Comparison of ENCODE assay signal across 1 cellular context in genomic region chr7:76226878-76227423, GRCh38. TPM values are rescaled to one million over a fixed set of nuclear protein-coding genes. Genes with fewer than 3 reads are reported as not detected.
"Had no signal": no experiment of that assay in that cellular context is flagged by ENCODE, and none has a peak within 500 bp of the region (broad histone marks: within the 10 kb centered on the region; RNA-seq: fewer than 3 reads in every experiment).

No MANE protein-coding gene starts in this region.

RNA-seq across cellular contexts. Expression of gene SRRM3, which starts 25.3 kb away (rescaled TPM):
- total RNA-seq: epithelial cell of proximal tubule had no signal
